In genomic region chr16:66483689-66484452, GRCh38 we compare ENCODE assay signal across 1 cellular context.
TF ChIP-seq lines count a peak whose summit lies in the region.

No MANE protein-coding gene starts in this region.

TF ChIP-seq in HepG2, 621 proteins besides CTCF, POLR2A, EP300 and RAD21 (continued from another document and continues in another):
- TF ChIP-seq ZNF589 (CRISPR knock-in tag; conservative IDR thresholded peaks at IDR 0.05) (no peak), ZNF329 (CRISPR knock-in tag; IDR thresholded peaks at IDR 0.05; ENCODE audit: low read depth) (no peak), ZNF674 (CRISPR knock-in tag; IDR thresholded peaks at IDR 0.05; ENCODE audit: low read depth) (no peak), GABPA (IDR thresholded peaks at IDR 0.05; ENCODE audit: low read depth, low read length) (no peak), GABPA (CRISPR knock-in tag; IDR thresholded peaks at IDR 0.05; ENCODE audit: low read depth) (no peak), RFXAP (CRISPR knock-in tag; IDR thresholded peaks at IDR 0.05; ENCODE audit: borderline replicate concordance) (no peak), NFRKB (IDR thresholded peaks at IDR 0.05) (no peak), FOXA3 (CRISPR knock-in tag; IDR thresholded peaks at IDR 0.05) (peak; percentile 25; the same call in 1 of the 2 replicates), PCBP2 (optimal IDR thresholded peaks at IDR 0.05; ENCODE audit: low read depth, low read length, poor library complexity, severe bottlenecking) (no peak), ZNF350 (CRISPR knock-in tag; IDR thresholded peaks at IDR 0.05; ENCODE audit: borderline replicate concordance, low read depth) (peak; percentile 3; the same call in 1 of the 2 replicates), ZNF343 (CRISPR knock-in tag; IDR thresholded peaks at IDR 0.05) (no peak), ZSCAN12 (CRISPR knock-in tag; IDR thresholded peaks at IDR 0.05) (no peak), POGZ (CRISPR knock-in tag; IDR thresholded peaks at IDR 0.05) (no peak), ZNF740 (CRISPR knock-in tag; IDR thresholded peaks at IDR 0.05) (peak; percentile 100), ATF2 (CRISPR knock-in tag; IDR thresholded peaks at IDR 0.05) (no peak), ZNF501 (CRISPR knock-in tag; IDR thresholded peaks at IDR 0.05) (no peak), MLLT10 (CRISPR knock-in tag; IDR thresholded peaks at IDR 0.05) (no peak), RXRA (CRISPR knock-in tag; IDR thresholded peaks at IDR 0.05) (no peak), KMT2B (CRISPR knock-in tag; IDR thresholded peaks at IDR 0.05) (no peak), ZFP36L2 (CRISPR knock-in tag; IDR thresholded peaks at IDR 0.05) (no peak), ZNF724P (CRISPR knock-in tag; IDR thresholded peaks at IDR 0.05; ENCODE audit: borderline replicate concordance) (no peak), ZNF761 (CRISPR knock-in tag; conservative IDR thresholded peaks at IDR 0.05) (no peak), ZSCAN20 (CRISPR knock-in tag; IDR thresholded peaks at IDR 0.05; ENCODE audit: borderline replicate concordance) (no peak), ZNF788 (CRISPR knock-in tag; IDR thresholded peaks at IDR 0.05; ENCODE audit: borderline replicate concordance) (no peak; the same call in 1 of the 2 replicates), ZNF253 (CRISPR knock-in tag; IDR thresholded peaks at IDR 0.05; ENCODE audit: borderline replicate concordance) (no peak), ZNF441 (CRISPR knock-in tag; IDR thresholded peaks at IDR 0.05; ENCODE audit: borderline replicate concordance) (no peak), SP2 (CRISPR knock-in tag; IDR thresholded peaks at IDR 0.05) (no peak), ZBTB44 (CRISPR knock-in tag; IDR thresholded peaks at IDR 0.05) (no peak), HES4 (CRISPR knock-in tag; IDR thresholded peaks at IDR 0.05; ENCODE audit: borderline replicate concordance) (no peak), ZNF331 (CRISPR knock-in tag; IDR thresholded peaks at IDR 0.05) (peak; percentile 82), ZSCAN30 (CRISPR knock-in tag; IDR thresholded peaks at IDR 0.05) (no peak), ZNF230 (CRISPR knock-in tag; IDR thresholded peaks at IDR 0.05) (no peak), ZNF235 (CRISPR knock-in tag; IDR thresholded peaks at IDR 0.05; ENCODE audit: borderline replicate concordance) (no peak), ZNF326 (CRISPR knock-in tag; IDR thresholded peaks at IDR 0.05; ENCODE audit: borderline replicate concordance) (no peak), CCDC6 (CRISPR knock-in tag; IDR thresholded peaks at IDR 0.05) (no peak), RELA (CRISPR knock-in tag; IDR thresholded peaks at IDR 0.05) (no peak), GTF3A (CRISPR knock-in tag; conservative IDR thresholded peaks at IDR 0.05) (no peak), ZNF260 (CRISPR knock-in tag; IDR thresholded peaks at IDR 0.05; ENCODE audit: borderline replicate concordance, low read depth) (no peak), ZNF687 (CRISPR knock-in tag; IDR thresholded peaks at IDR 0.05) (peak; percentile 58), MEF2D (CRISPR knock-in tag; IDR thresholded peaks at IDR 0.05) (no peak), HDAC6 (IDR thresholded peaks at IDR 0.05; ENCODE audit: low read depth, low read length) (no peak), DMAP1 (CRISPR knock-in tag; IDR thresholded peaks at IDR 0.05) (no peak), FIP1L1 (IDR thresholded peaks at IDR 0.05; ENCODE audit: borderline replicate concordance, insufficient read depth, low read depth, low read length) (no peak), RXRB (CRISPR knock-in tag; IDR thresholded peaks at IDR 0.05; ENCODE audit: borderline replicate concordance) (peak; percentile 63; the same call in 1 of the 2 replicates), TOPORS (CRISPR knock-in tag; IDR thresholded peaks at IDR 0.05) (no peak), SOX6 (IDR thresholded peaks at IDR 0.05) (no peak), SOX6 (CRISPR knock-in tag; IDR thresholded peaks at IDR 0.05) (peak; percentile 47), ZNF672 (CRISPR knock-in tag; IDR thresholded peaks at IDR 0.05) (no peak), ZSCAN29 (CRISPR knock-in tag; conservative IDR thresholded peaks at IDR 0.05) (no peak), SSRP1 (CRISPR knock-in tag; IDR thresholded peaks at IDR 0.05) (no peak), ZNF691 (CRISPR knock-in tag; IDR thresholded peaks at IDR 0.05; ENCODE audit: borderline replicate concordance, low read depth) (peak; percentile 26; the same call in 1 of the 2 replicates), ZNF275 (CRISPR knock-in tag; IDR thresholded peaks at IDR 0.05; ENCODE audit: borderline replicate concordance) (no peak)
- TF ChIP-seq, protein P1, sequence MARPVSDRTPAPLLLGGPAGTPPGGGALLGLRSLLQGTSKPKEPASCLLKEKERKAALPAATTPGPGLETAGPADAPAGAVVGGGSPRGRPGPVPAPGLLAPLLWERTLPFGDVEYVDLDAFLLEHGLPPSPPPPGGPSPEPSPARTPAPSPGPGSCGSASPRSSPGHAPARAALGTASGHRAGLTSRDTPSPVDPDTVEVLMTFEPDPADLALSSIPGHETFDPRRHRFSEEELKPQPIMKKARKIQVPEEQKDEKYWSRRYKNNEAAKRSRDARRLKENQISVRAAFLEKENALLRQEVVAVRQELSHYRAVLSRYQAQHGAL (CRISPR knock-in tag; IDR thresholded peaks at IDR 0.05; ENCODE audit: not compliant biosample characterization): no peak
- TF ChIP-seq, protein P2, sequence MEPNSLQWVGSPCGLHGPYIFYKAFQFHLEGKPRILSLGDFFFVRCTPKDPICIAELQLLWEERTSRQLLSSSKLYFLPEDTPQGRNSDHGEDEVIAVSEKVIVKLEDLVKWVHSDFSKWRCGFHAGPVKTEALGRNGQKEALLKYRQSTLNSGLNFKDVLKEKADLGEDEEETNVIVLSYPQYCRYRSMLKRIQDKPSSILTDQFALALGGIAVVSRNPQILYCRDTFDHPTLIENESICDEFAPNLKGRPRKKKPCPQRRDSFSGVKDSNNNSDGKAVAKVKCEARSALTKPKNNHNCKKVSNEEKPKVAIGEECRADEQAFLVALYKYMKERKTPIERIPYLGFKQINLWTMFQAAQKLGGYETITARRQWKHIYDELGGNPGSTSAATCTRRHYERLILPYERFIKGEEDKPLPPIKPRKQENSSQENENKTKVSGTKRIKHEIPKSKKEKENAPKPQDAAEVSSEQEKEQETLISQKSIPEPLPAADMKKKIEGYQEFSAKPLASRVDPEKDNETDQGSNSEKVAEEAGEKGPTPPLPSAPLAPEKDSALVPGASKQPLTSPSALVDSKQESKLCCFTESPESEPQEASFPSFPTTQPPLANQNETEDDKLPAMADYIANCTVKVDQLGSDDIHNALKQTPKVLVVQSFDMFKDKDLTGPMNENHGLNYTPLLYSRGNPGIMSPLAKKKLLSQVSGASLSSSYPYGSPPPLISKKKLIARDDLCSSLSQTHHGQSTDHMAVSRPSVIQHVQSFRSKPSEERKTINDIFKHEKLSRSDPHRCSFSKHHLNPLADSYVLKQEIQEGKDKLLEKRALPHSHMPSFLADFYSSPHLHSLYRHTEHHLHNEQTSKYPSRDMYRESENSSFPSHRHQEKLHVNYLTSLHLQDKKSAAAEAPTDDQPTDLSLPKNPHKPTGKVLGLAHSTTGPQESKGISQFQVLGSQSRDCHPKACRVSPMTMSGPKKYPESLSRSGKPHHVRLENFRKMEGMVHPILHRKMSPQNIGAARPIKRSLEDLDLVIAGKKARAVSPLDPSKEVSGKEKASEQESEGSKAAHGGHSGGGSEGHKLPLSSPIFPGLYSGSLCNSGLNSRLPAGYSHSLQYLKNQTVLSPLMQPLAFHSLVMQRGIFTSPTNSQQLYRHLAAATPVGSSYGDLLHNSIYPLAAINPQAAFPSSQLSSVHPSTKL (CRISPR knock-in tag; IDR thresholded peaks at IDR 0.05): peak; percentile 31; the same call in 1 of the 2 replicates
- TF ChIP-seq, protein P3, sequence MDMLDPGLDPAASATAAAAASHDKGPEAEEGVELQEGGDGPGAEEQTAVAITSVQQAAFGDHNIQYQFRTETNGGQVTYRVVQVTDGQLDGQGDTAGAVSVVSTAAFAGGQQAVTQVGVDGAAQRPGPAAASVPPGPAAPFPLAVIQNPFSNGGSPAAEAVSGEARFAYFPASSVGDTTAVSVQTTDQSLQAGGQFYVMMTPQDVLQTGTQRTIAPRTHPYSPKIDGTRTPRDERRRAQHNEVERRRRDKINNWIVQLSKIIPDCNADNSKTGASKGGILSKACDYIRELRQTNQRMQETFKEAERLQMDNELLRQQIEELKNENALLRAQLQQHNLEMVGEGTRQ (IDR thresholded peaks at IDR 0.05; ENCODE audit: low read depth, low read length): no peak
- TF ChIP-seq, protein P3 (CRISPR knock-in tag; IDR thresholded peaks at IDR 0.05; ENCODE audit: borderline replicate concordance): no peak
- TF ChIP-seq, protein P4, sequence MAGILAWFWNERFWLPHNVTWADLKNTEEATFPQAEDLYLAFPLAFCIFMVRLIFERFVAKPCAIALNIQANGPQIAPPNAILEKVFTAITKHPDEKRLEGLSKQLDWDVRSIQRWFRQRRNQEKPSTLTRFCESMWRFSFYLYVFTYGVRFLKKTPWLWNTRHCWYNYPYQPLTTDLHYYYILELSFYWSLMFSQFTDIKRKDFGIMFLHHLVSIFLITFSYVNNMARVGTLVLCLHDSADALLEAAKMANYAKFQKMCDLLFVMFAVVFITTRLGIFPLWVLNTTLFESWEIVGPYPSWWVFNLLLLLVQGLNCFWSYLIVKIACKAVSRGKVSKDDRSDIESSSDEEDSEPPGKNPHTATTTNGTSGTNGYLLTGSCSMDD (CRISPR knock-in tag; IDR thresholded peaks at IDR 0.05): no peak
